ENCODE assay signal across 12 cellular contexts in genomic region chr13:75960538-75960994, GRCh38.
DNase-seq lines count a peak whose midpoint lies in the region; ATAC-seq and TF ChIP-seq lines count a peak whose summit lies in the region.
"Had no signal": no experiment of that assay in that cellular context is flagged by ENCODE, and none has a peak within 500 bp of the region (broad histone marks: within the 10 kb centered on the region; RNA-seq: fewer than 3 reads in every experiment).

No MANE protein-coding gene starts in this region.

- WGBS in aorta, 2 donors, result 95 to 98% methylated on average over 1 of the region's 1 CpG

- no peaks in the 10 kb centered on the region for H3K9me3 ChIP-seq in aorta (ENCODE audit: control insufficient read depth, low read length)

- H3K27me3 Mint-ChIP-seq in natural killer cell (ENCODE audit: low read depth in 2 of 2), result peaks cover 0 to 2% of the 10 kb centered on the region in 2 donors

- H3K27ac Mint-ChIP-seq in natural killer cell, result no peak overlapping the region

- H3K9me3 Mint-ChIP-seq in natural killer cell, result peaks cover 3 to 9% of the 10 kb centered on the region in 2 donors

- no peak overlapping the region for H3K4me3 ChIP-seq in aorta (ENCODE audit: low read length in 2 of 2)

- TF ChIP-seq CTCF in natural killer cell (IDR thresholded peaks at IDR 0.05), result no peak

- H3K4me3 Mint-ChIP-seq in natural killer cell, result no peak overlapping the region

- no peaks in the 10 kb centered on the region for H3K36me3 Mint-ChIP-seq in natural killer cell

- intact Hi-C loops in natural killer cell (cut with micrococcal nuclease) (no loop called here), aorta (cut with DNase I) (no loop called here)

- no peaks in the 10 kb centered on the region for H3K27me3 ChIP-seq in aorta (ENCODE audit: control insufficient read depth in 1 of 2, insufficient read depth in 2 of 2, low read length in 1 of 2)

- no peak overlapping the region for H3K27ac ChIP-seq in aorta (ENCODE audit: low read depth in 1 of 2, low read length in 2 of 2)

- no peaks in the 10 kb centered on the region for H3K4me1 Mint-ChIP-seq in natural killer cell

- no peaks in the 10 kb centered on the region for H3K4me1 ChIP-seq in aorta (ENCODE audit: control insufficient read depth in 1 of 2, insufficient read depth in 2 of 2, low read length in 2 of 2)

- DNase-seq in natural killer cell (no peak), HuH-7.5 (ENCODE audit: low spot score) (no peak), aorta (no peak)
- DNase-seq in stimulated activated CD4-positive, alpha-beta T cell treated with anti-CD3 and anti-CD28 coated beads, Interleukin-15, amount 100 ng/mL, for 24 hours, result no peak
- DNase-seq: amniotic stem cell; C1 segment of cervical spinal cord; stimulated activated CD4-positive, alpha-beta T cell treated with anti-CD3 and anti-CD28 coated beads, Interleukin-2, amount 100 ng/mL, for 24 hours had no signal

- ATAC-seq in GM18508 (IDR thresholded peaks at IDR 0.05; ENCODE audit: insufficient read depth, unreplicated experiment), result peak; percentile 98
- ATAC-seq in GM21360 (IDR thresholded peaks at IDR 0.05; ENCODE audit: unreplicated experiment), result peak; percentile 99
- ATAC-seq in HG02885 (IDR thresholded peaks at IDR 0.05; ENCODE audit: poor library complexity, unreplicated experiment), result peak; percentile 97
- ATAC-seq in HG03558 (IDR thresholded peaks at IDR 0.05; ENCODE audit: extremely low read depth, unreplicated experiment), result peak; percentile 86
- ATAC-seq in natural killer cell, result no peak
- no peak for ATAC-seq in aorta (ENCODE audit: low FRiP score)
- ATAC-seq: Panc1 had no signal

- H3K36me3 ChIP-seq in aorta (ENCODE audit: control insufficient read depth in 1 of 2, insufficient read depth in 2 of 2, low read length in 1 of 2), result no peaks in the 10 kb centered on the region

Comparison
In these comparisons a context has a peak if more than half of its experiments do, and no peak if none do; other contexts are left out.
1. ATAC-seq: peak in GM18508 (single experiment), GM21360 (single experiment), HG02885 (single experiment) and HG03558 (single experiment); none in natural killer cell (0 of 3) and aorta (single experiment).